24 cellular contexts compared by ENCODE assay signal in the genomic region with DNA sequence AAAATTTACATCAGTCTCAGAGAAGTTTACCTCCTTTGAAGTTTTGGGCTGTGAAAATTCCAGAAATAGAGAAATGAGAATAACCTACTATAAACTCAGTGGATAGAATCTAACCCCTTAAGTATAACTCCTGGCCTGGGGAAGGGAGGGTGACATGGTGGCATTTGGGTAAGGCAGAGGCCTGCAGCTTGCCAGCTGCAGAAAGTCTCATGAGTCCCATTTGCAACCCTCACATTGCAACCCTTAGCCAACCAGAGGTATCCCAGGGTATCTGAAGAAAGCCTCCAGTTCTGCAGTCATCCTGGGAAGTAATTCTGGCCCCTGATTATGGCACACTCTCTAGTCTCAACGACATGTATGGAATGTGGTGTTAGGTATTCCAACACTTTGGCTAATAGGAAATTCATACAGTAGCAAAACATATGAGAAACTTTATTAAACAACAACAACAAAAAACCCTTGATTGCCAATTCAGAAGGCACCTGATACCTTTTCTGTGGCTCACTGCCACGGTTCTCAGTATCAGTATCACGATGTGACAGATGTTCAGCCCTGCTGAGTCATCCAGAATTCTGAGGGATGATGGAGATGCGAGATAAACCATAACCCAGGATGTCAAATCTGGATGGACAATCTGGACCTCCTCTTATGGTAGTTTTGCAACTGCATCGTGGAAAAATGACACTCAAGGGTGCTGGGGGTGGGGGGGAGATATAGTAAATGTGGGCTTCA.
"Had no signal": no experiment of that assay in that cellular context is flagged by ENCODE, and none has a peak within 500 bp of the region (broad histone marks: within the 10 kb centered on the region; RNA-seq: fewer than 3 reads in every experiment).

No MANE protein-coding gene starts in this region.

- H3K36me3 ChIP-seq: brain microvascular endothelial cell, suprapubic skin, tibial artery had no signal

- ATAC-seq: activated CD8-positive, alpha-beta T cell treated with anti-CD3 and anti-CD28 coated beads for 36 hours; activated T-cell treated with anti-CD3 and anti-CD28 coated beads, Interleukin-2, amount 50 U/mL, for 4 hours; activated T-helper 17 cell treated with anti-CD3 and anti-CD28 coated beads, Interleukin-2, amount 50 U/mL, for 72 hours; left ventricle myocardium superior; mucosa of descending colon; natural killer cell treated with Interleukin-12 subunit alpha and Interleukin-12 subunit beta and Interleukin-15 and Interleukin-18, amount 100 ng/mL, for 72 hours; right cardiac atrium; WTC11 had no signal

- DNase-seq: activated CD4-positive, alpha-beta T cell treated with anti-CD3 and anti-CD28 coated beads for 1 hour; activated CD4-positive, alpha-beta T cell treated with anti-CD3 and anti-CD28 coated beads, Interleukin-2, amount 50 U/mL, for 1 hour; activated CD8-positive, alpha-beta T cell treated with anti-CD3 and anti-CD28 coated beads for 36 hours; activated gamma-delta T cell treated with Interleukin-2 at 50 U/mL for 16 hours; activated naive CD4-positive, alpha-beta T cell treated with anti-CD3 and anti-CD28 coated beads, Interleukin-2, amount 50 U/mL, for 16 hours; activated T-cell treated with anti-CD3 and anti-CD28 coated beads, Interleukin-2, amount 50 U/mL, for 4 hours; amniotic stem cell; brain microvascular endothelial cell; dorsolateral prefrontal cortex; effector memory CD4-positive, alpha-beta T cell; glutamatergic neuron; left ventricle myocardium superior; mucosa of descending colon; posterior cingulate gyrus; right cardiac atrium; stimulated activated CD4-positive, alpha-beta T cell treated with anti-CD3 and anti-CD28 coated beads, Interleukin-15, amount 100 ng/mL, for 24 hours; stimulated activated CD4-positive, alpha-beta T cell treated with anti-CD3 and anti-CD28 coated beads, Interleukin-2, amount 100 ng/mL, for 24 hours; stimulated activated naive CD4-positive, alpha-beta T cell; tibial artery had no signal

- H3K27ac ChIP-seq: brain microvascular endothelial cell, coronary artery, dorsolateral prefrontal cortex, suprapubic skin, tibial artery had no signal

- H3K9me3 ChIP-seq: suprapubic skin, tibial artery had no signal

- H3K4me3 ChIP-seq: coronary artery, dorsolateral prefrontal cortex, mucosa of descending colon, suprapubic skin, tibial artery had no signal

- H3K27me3 ChIP-seq: brain microvascular endothelial cell, dorsolateral prefrontal cortex, suprapubic skin, tibial artery had no signal

- H3K4me1 ChIP-seq: suprapubic skin, tibial artery had no signal
